26 cellular contexts compared by ENCODE assay signal in the genomic region with DNA sequence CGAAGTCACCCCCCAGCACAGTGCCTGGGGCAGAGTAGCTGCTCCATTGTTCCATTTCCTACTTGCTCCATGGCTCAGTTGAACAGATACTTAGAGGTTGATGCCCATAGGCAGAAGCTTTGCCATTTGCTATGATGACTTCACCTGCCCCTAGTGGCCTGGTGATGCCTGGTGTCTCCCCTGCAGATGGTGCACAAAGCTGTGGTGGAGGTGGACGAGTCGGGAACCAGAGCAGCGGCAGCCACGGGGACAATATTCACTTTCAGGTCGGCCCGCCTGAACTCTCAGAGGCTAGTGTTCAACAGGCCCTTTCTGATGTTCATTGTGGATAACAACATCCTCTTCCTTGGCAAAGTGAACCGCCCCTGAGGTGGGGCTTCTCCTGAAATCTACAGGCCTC. TPM values are rescaled to one million over a fixed set of nuclear protein-coding genes. Genes with fewer than 3 reads are reported as not detected.
"Had no signal": no experiment of that assay in that cellular context is flagged by ENCODE, and none has a peak within 500 bp of the region (broad histone marks: within the 10 kb centered on the region; RNA-seq: fewer than 3 reads in every experiment).

No MANE protein-coding gene starts in this region.

- DNase-seq: IMR-90, Karpas-422, KG1, MG63, NCI-H1092, NCI-H1105 treated with DMSO at 0.1 percent for 48 hours, NCI-H1417 treated with DMSO at 0.1 percent for 48 hours, NCI-H146, NCI-H1694 treated with DMSO at 0.1 percent for 48 hours, NCI-H1930, NCI-H2081, NCI-H2107, NCI-H2227 treated with DMSO at 0.1 percent for 48 hours, NCI-H524, NCI-H526 treated with DMSO at 0.1 percent for 48 hours, NCI-H748 treated with DMSO at 0.1 percent for 48 hours, PC-3, SHP77, SK-N-SH, SW 1271 had no signal

- H3K27ac ChIP-seq: HL-60, RWPE1 had no signal

- H3K4me3 ChIP-seq: MG63 had no signal

- H3K27me3 ChIP-seq: MG63 had no signal

- H3K9me3 ChIP-seq: MG63, SK-N-SH had no signal

- H3K9ac ChIP-seq: SK-N-SH had no signal

- ATAC-seq: Panc1, PC-3 had no signal

- H3K36me3 ChIP-seq: MG63 had no signal

RNA-seq across cellular contexts. Expression of gene SERPINA5, which starts 10.6 kb away (rescaled TPM):
- total RNA-seq: IMR-90, OCI-LY7, PC-3 had no signal
- polyA plus RNA-seq: IMR-90 had no signal

RNA-seq across cellular contexts. Expression of gene SERPINA3, which starts 20.3 kb away (rescaled TPM):
- total RNA-seq: NCI-H460, OCI-LY7, PC-3 had no signal

RNA-seq across cellular contexts. Expression of gene SERPINA4, which starts 30.6 kb away (rescaled TPM):
- total RNA-seq: IMR-90, NCI-H460, OCI-LY7, PC-3, SK-MEL-5 had no signal
- polyA plus RNA-seq: IMR-90, SK-N-SH had no signal
